Comparison of ENCODE assay signal across 18 cellular contexts in the genomic region with DNA sequence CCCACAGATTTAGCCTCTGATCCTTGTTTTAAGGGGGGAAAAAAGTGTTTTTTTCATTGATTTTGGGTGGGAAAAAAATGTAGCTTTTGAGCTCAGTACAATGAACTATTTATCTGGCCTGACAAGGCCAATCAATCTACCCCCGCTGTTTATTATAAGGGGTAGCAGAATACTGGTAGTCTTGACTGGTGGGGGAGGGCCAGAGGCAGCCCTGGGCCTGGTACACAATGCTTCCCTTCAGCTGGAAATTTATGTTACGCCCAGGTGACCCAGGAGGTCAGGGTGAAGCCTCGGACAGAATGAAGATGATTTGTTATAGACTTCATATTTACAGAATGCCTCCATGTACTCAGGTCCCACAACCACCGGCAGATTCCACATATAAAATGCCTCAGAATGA.
DNase-seq lines count a peak whose midpoint lies in the region; ATAC-seq, FAIRE-seq and TF ChIP-seq lines count a peak whose summit lies in the region.
"Had no signal": no experiment of that assay in that cellular context is flagged by ENCODE, and none has a peak within 500 bp of the region (broad histone marks: within the 10 kb centered on the region; RNA-seq: fewer than 3 reads in every experiment).

No MANE protein-coding gene starts in this region.

- peaks cover 3% of the 10 kb centered on the region for H3K36me3 Mint-ChIP-seq in CD4-positive, CD25-positive, alpha-beta regulatory T cell
- H3K36me3 Mint-ChIP-seq in activated B cell treated with CpG ODN at 0.5 μM for 24 hours (ENCODE audit: low read depth), result peaks cover 35% of the 10 kb centered on the region
- H3K36me3 Mint-ChIP-seq in mesothelial cell of epicardium, result peaks cover 2% of the 10 kb centered on the region
- H3K36me3 Mint-ChIP-seq in MCF 10A (ENCODE audit: insufficient read depth, unreplicated experiment), result peaks cover 6% of the 10 kb centered on the region

- H3K27me3 Mint-ChIP-seq in CD4-positive, CD25-positive, alpha-beta regulatory T cell, result no peaks in the 10 kb centered on the region
- H3K27me3 Mint-ChIP-seq in activated B cell treated with CpG ODN at 0.5 μM for 24 hours (no peaks in the 10 kb centered on the region), mesothelial cell of epicardium (ENCODE audit: low read depth) (no peaks in the 10 kb centered on the region), MCF 10A (ENCODE audit: insufficient read depth, unreplicated experiment) (peaks cover 46% of the 10 kb centered on the region)

- peaks cover 15% of the 10 kb centered on the region for H3K36me3 ChIP-seq in CD4-positive, CD25-positive, alpha-beta regulatory T cell (ENCODE audit: control insufficient read depth, insufficient read depth, low read length)
- no peaks in the 10 kb centered on the region for H3K36me3 ChIP-seq in tibial nerve
- H3K36me3 ChIP-seq: SJSA1, tibial artery had no signal

- no peak for ATAC-seq in CD4-positive, CD25-positive, alpha-beta regulatory T cell (ENCODE audit: low read depth in 2 of 2)
- no peak for ATAC-seq in activated B cell treated with CpG ODN at 0.5 μM for 24 hours (ENCODE audit: low read depth)
- ATAC-seq: left lobe of liver had no signal

- CTCF ChIA-PET in activated B cell treated with CpG ODN at 0.5 μM for 24 hours (lab: Charles Lee), result interaction anchor here (1.5 to 1.7 kb wide), 3 partner anchors 144 to 153 kb away, joined by 4 to 9 read pairs (median 4); no protein-coding TSS in a partner anchor
- CTCF ChIA-PET in MCF 10A (lab: Yijun Ruan, JAX), result interaction anchor here (0.6 to 0.7 kb wide), 2 partner anchors 202 to 248 kb away, joined by 3 read pairs; no protein-coding TSS in a partner anchor

- peaks cover 92% of the 10 kb centered on the region for H3K4me1 ChIP-seq in CD4-positive, CD25-positive, alpha-beta regulatory T cell (ENCODE audit: control insufficient read depth, insufficient read depth, low read length, poor library complexity, severe bottlenecking)
- H3K4me1 ChIP-seq in tibial nerve, result peaks cover 0 to 16% (median 2%) of the 10 kb centered on the region in 4 donors
- H3K4me1 ChIP-seq: SJSA1, tibial artery had no signal

- peaks cover 0 to 2% (median 0%) of the 10 kb centered on the region in 7 donors for H3K9me3 Mint-ChIP-seq in CD4-positive, CD25-positive, alpha-beta regulatory T cell
- H3K9me3 Mint-ChIP-seq in activated B cell treated with CpG ODN at 0.5 μM for 24 hours (no peaks in the 10 kb centered on the region), mesothelial cell of epicardium (peaks cover 20% of the 10 kb centered on the region), MCF 10A (ENCODE audit: unreplicated experiment) (no peaks in the 10 kb centered on the region)

- H3K4me3 ChIP-seq in CD4-positive, CD25-positive, alpha-beta regulatory T cell (ENCODE audit: low read depth, low read length), result peak overlapping the region; percentile 53
- H3K4me3 ChIP-seq in tibial nerve, result no peak overlapping the region
- H3K4me3 ChIP-seq: SJSA1, tibial artery had no signal

- H3K27ac ChIP-seq in CD4-positive, CD25-positive, alpha-beta regulatory T cell (ENCODE audit: insufficient read depth, low read length, poor library complexity, severe bottlenecking), result peak overlapping the region; percentile 88
- H3K27ac ChIP-seq in tibial nerve, result peak overlapping the region in 1 of 4 donors; percentile 44
- H3K27ac ChIP-seq: SJSA1, tibial artery had no signal

- H3K27ac Mint-ChIP-seq in CD4-positive, CD25-positive, alpha-beta regulatory T cell, result peak overlapping the region; percentile 47 to 90 (median 81)
- H3K27ac Mint-ChIP-seq in activated B cell treated with CpG ODN at 0.5 μM for 24 hours, result peak overlapping the region; percentile 65
- peak overlapping the region; percentile 61 for H3K27ac Mint-ChIP-seq in mesothelial cell of epicardium
- H3K27ac Mint-ChIP-seq in MCF 10A (ENCODE audit: low read depth, unreplicated experiment), result no peak overlapping the region

- no peak for TF ChIP-seq CTCF in activated B cell treated with CpG ODN at 0.5 μM for 24 hours (IDR thresholded peaks at IDR 0.05)
- TF ChIP-seq CTCF in mesothelial cell of epicardium (IDR thresholded peaks at IDR 0.05; ENCODE audit: unreplicated experiment), result no peak
- TF ChIP-seq CTCF in MCF 10A (IDR thresholded peaks at IDR 0.05; ENCODE audit: unreplicated experiment), result no peak
- no peak for TF ChIP-seq CTCF in tibial nerve (IDR thresholded peaks at IDR 0.05)

- FAIRE-seq in GM12891 (lab: Jason Lieb, UNC) (peak; percentile 16), GM12892 (lab: Jason Lieb, UNC) (no peak)

- intact Hi-C loops in activated B cell treated with CpG ODN at 0.5 μM for 24 hours (cut with micrococcal nuclease), result loop anchor here (2.0 to 10.0 kb wide), 2 partner anchors 59 to 97 kb away; no protein-coding TSS in a partner anchor
- intact Hi-C loops in MCF 10A (cut with micrococcal nuclease), result no loop called here

- DNase-seq in CD4-positive, CD25-positive, alpha-beta regulatory T cell, result no peak
- DNase-seq in GM12891 (ENCODE audit: insufficient read length, low spot score) (no peak), activated B cell treated with CpG ODN at 0.5 μM for 24 hours (no peak), mesothelial cell of epicardium (ENCODE audit: low spot score in 2 of 2, unreplicated experiment in 2 of 2) (no peak), MCF 10A (ENCODE audit: unreplicated experiment) (no peak), GM12892 (ENCODE audit: insufficient read length) (no peak), NCI-H345 (lab: John Stamatoyannopoulos, UW) (no peak), tibial nerve (ENCODE audit: low spot score in 2 of 2) (no peak)
- DNase-seq: activated CD8-positive, alpha-beta memory T cell treated with anti-CD3 and anti-CD28 coated beads, Interleukin-2, amount 50 U/mL, for 48 hours; Calu3; midbrain; NCI-H1436; NCI-H748 treated with DMSO at 0.1 percent for 48 hours; stimulated activated CD4-positive, alpha-beta T cell treated with anti-CD3 and anti-CD28 coated beads, Interleukin-15, amount 100 ng/mL, for 24 hours; T-helper 9 cell; tibial artery had no signal

- peaks cover 15 to 93% (median 55%) of the 10 kb centered on the region in 4 donors for H3K4me1 Mint-ChIP-seq in CD4-positive, CD25-positive, alpha-beta regulatory T cell
- H3K4me1 Mint-ChIP-seq in activated B cell treated with CpG ODN at 0.5 μM for 24 hours, result peaks cover 81% of the 10 kb centered on the region
- H3K4me1 Mint-ChIP-seq in mesothelial cell of epicardium, result peaks cover 36% of the 10 kb centered on the region
- no peaks in the 10 kb centered on the region for H3K4me1 Mint-ChIP-seq in MCF 10A (ENCODE audit: insufficient read depth, unreplicated experiment)

- no peaks in the 10 kb centered on the region for H3K27me3 ChIP-seq in CD4-positive, CD25-positive, alpha-beta regulatory T cell (ENCODE audit: control insufficient read depth, insufficient read depth, low read length)
- H3K27me3 ChIP-seq in tibial nerve, result peaks cover 0 to under 1% of the 10 kb centered on the region in 2 donors
- H3K27me3 ChIP-seq: SJSA1, tibial artery had no signal

- no peak for TF ChIP-seq POLR2A in GM12891 (IDR thresholded peaks at IDR 0.05; ENCODE audit: low read depth, low read length)
- TF ChIP-seq POLR2A in GM12892 (IDR thresholded peaks at IDR 0.05; ENCODE audit: low read depth, low read length), result no peak
- TF ChIP-seq POLR2A in tibial nerve (IDR thresholded peaks at IDR 0.05), result no peak

- no peaks in the 10 kb centered on the region for H3K9me3 ChIP-seq in CD4-positive, CD25-positive, alpha-beta regulatory T cell (ENCODE audit: control insufficient read depth in 2 of 2, low read length in 2 of 2)
- no peaks in the 10 kb centered on the region for H3K9me3 ChIP-seq in tibial nerve
- H3K9me3 ChIP-seq: SJSA1 had no signal

- no peak for TF ChIP-seq EP300 in tibial nerve (IDR thresholded peaks at IDR 0.05)

- WGBS in tibial nerve, 2 donors, result 37 to 45% methylated on average over 4 of the region's 4 CpGs

- no TSS peak for BruUV-seq in MCF 10A (replicated peaks; lab: Mats Ljungman, UMichigan)

- POLR2A ChIA-PET in activated B cell treated with CpG ODN at 0.5 μM for 24 hours (lab: Charles Lee), result interaction anchor here (0.6 to 1.5 kb wide), 4 partner anchors 13 to 133 kb away, joined by 3 to 6 read pairs (median 4); no protein-coding TSS in a partner anchor
- POLR2A ChIA-PET in MCF 10A (lab: Yijun Ruan, JAX), result no interaction called here

- peak overlapping the region in 2 of 4 donors; percentile 27 to 62 for H3K4me3 Mint-ChIP-seq in CD4-positive, CD25-positive, alpha-beta regulatory T cell
- no peak overlapping the region for H3K4me3 Mint-ChIP-seq in activated B cell treated with CpG ODN at 0.5 μM for 24 hours
- no peak overlapping the region for H3K4me3 Mint-ChIP-seq in mesothelial cell of epicardium
- H3K4me3 Mint-ChIP-seq in MCF 10A (ENCODE audit: unreplicated experiment), result no peak overlapping the region

TF ChIP-seq in GM12891, 5 proteins besides CTCF, POLR2A, EP300 and RAD21:
- TF ChIP-seq PAX5 (IDR thresholded peaks at IDR 0.05; ENCODE audit: insufficient read depth, low read length, severe bottlenecking) (no peak), SPI1 (IDR thresholded peaks at IDR 0.05; ENCODE audit: low read depth, low read length) (no peak)
